Comparison of ENCODE assay signal across 10 cellular contexts in the genomic region with DNA sequence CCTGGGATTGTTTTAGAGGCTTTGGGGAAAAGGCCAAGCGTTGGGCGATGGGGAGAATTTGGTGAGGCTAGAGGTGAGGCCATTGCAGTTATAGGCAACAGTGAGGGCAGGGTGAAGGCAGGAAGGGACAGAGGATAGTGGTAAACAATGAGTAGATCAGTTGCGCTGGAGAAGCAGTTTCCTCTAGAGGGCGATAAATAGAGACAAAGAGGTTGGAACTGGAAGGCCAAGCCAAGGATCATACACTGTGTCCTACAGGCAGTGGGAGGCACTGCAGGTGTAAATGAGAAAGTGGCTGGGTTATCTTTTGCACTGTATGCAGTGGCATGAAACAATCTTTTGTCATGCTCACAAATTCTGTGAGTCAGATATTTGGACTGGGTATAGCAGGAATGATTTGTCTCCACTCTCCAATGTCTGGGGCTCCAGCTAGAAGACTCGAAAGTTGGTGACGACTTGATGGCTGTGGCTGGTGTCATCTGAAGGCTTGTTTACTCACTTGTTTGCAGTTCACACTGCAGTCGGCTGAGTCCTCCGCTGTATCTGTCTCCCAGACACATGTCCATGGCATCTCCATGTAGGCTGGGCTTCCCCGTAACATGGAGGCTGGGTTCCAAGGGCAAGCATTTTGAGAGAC.
DNase-seq lines count a peak whose midpoint lies in the region; ATAC-seq and TF ChIP-seq lines count a peak whose summit lies in the region.
"Had no signal": no experiment of that assay in that cellular context is flagged by ENCODE, and none has a peak within 500 bp of the region (broad histone marks: within the 10 kb centered on the region; RNA-seq: fewer than 3 reads in every experiment).

No MANE protein-coding gene starts in this region.

- peaks cover 5 to 10% of the 10 kb centered on the region in 2 donors for H3K27me3 Mint-ChIP-seq in natural killer cell (ENCODE audit: low read depth in 2 of 2)

- intact Hi-C loops in Panc1 (cut with micrococcal nuclease; ENCODE audit: unreplicated experiment) = no loop called here
- intact Hi-C loops in natural killer cell (cut with micrococcal nuclease) = no loop called here
- intact Hi-C loops in aorta (cut with DNase I) = loop anchor here (5.0 to 10.0 kb wide), 3 partner anchors 65 to 197 kb away; a partner anchor contains a TSS

- H3K4me1 ChIP-seq in Panc1 (ENCODE audit: control insufficient read depth, insufficient read depth, low read length) (no peaks in the 10 kb centered on the region), aorta (ENCODE audit: control insufficient read depth in 1 of 2, insufficient read depth in 2 of 2, low read length in 2 of 2) (peaks cover 0 to 1% of the 10 kb centered on the region in 2 donors)

- WGBS in aorta, 2 donors = 90 to 94% methylated on average over 9 of the region's 9 CpGs

- no peaks in the 10 kb centered on the region for H3K4me1 Mint-ChIP-seq in natural killer cell

- no TSS peak for BruUV-seq in Panc1 (replicated peaks; lab: Mats Ljungman, UMichigan)

- ATAC-seq in Panc1 = peak; percentile 85
- peak; percentile 67 to 97 (median 81) for ATAC-seq in natural killer cell
- no peak for ATAC-seq in aorta (ENCODE audit: low FRiP score)

- no peaks in the 10 kb centered on the region for H3K9me3 Mint-ChIP-seq in natural killer cell

- H3K27ac Mint-ChIP-seq in natural killer cell = no peak overlapping the region
- H3K27ac Mint-ChIP-seq: IgD-negative memory B cell had no signal

- no peak overlapping the region for H3K4me3 Mint-ChIP-seq in natural killer cell
- H3K4me3 Mint-ChIP-seq: IgD-negative memory B cell had no signal

- in situ Hi-C loops in Panc1 (cut with HindIII; ENCODE audit: low pct_unique_long_range_greater_than_20kb, low sequenced_read_pairs) = no loop called here

- H3K36me3 ChIP-seq in H7 (replicated peaks; ENCODE audit: control insufficient read depth, insufficient read depth, low read length) (no peaks in the 10 kb centered on the region), Panc1 (ENCODE audit: control insufficient read depth, insufficient read depth, low read length) (no peaks in the 10 kb centered on the region), aorta (ENCODE audit: control insufficient read depth in 1 of 2, insufficient read depth in 2 of 2, low read length in 1 of 2) (no peaks in the 10 kb centered on the region)

- no peaks in the 10 kb centered on the region for H3K36me3 Mint-ChIP-seq in natural killer cell
- H3K36me3 Mint-ChIP-seq: IgD-negative memory B cell had no signal

- no peak overlapping the region for H3K27ac ChIP-seq in Panc1 (ENCODE audit: low read length)
- no peak overlapping the region for H3K27ac ChIP-seq in aorta (ENCODE audit: low read depth in 1 of 2, low read length in 2 of 2)

- no peak overlapping the region for H3K4me3 ChIP-seq in H7 (ENCODE audit: insufficient read depth, low read depth, low read length)
- H3K4me3 ChIP-seq in Jurkat, Clone E6-1 (ENCODE audit: low read length) = no peak overlapping the region
- H3K4me3 ChIP-seq in Panc1 (ENCODE audit: low read depth in 2 of 2, low read length in 2 of 2) = no peak overlapping the region
- no peak overlapping the region for H3K4me3 ChIP-seq in choroid plexus epithelial cell (ENCODE audit: low read depth, low read length)
- H3K4me3 ChIP-seq in aorta (ENCODE audit: low read length in 2 of 2) = no peak overlapping the region
- H3K4me3 ChIP-seq: skin epidermis had no signal

- peak; percentile 71 for TF ChIP-seq CTCF in Panc1 (IDR thresholded peaks at IDR 0.05)
- TF ChIP-seq CTCF in choroid plexus epithelial cell (conservative IDR thresholded peaks at IDR 0.05; ENCODE audit: low read depth, low read length) = peak; percentile 78
- TF ChIP-seq CTCF in natural killer cell (IDR thresholded peaks at IDR 0.05) = peak; percentile 61

- DNase-seq in 8988T (peak; percentile 68), GM03348 (ENCODE audit: low spot score) (peak; percentile 41), H7 (peak; percentile 81), Panc1 (ENCODE audit: low read depth, low spot score) (peak; percentile 53), choroid plexus epithelial cell (ENCODE audit: low read depth) (peak; percentile 68), natural killer cell (no peak), aorta (no peak)
- peak; percentile 73 for DNase-seq in Jurkat, Clone E6-1 (ENCODE audit: low read depth, low spot score)

- H3K27me3 ChIP-seq in H7 (ENCODE audit: control insufficient read depth, insufficient read depth, low read length) (no peaks in the 10 kb centered on the region), Panc1 (ENCODE audit: control insufficient read depth, insufficient read depth, low read length) (no peaks in the 10 kb centered on the region), aorta (ENCODE audit: control insufficient read depth in 1 of 2, insufficient read depth in 2 of 2, low read length in 1 of 2) (no peaks in the 10 kb centered on the region)

- CTCF ChIA-PET in Panc1 (lab: Charles Lee) = no interaction called here

- H3K9me3 ChIP-seq in Panc1 (ENCODE audit: control insufficient read depth, insufficient read depth, low read depth, low read length) (no peaks in the 10 kb centered on the region), aorta (ENCODE audit: control insufficient read depth, low read length) (no peaks in the 10 kb centered on the region)

- POLR2A ChIA-PET in Panc1 (lab: Charles Lee) = no interaction called here

Comparison
In these comparisons a context has a peak if more than half of its experiments do, and no peak if none do; other contexts are left out.
1. DNase-seq: peak in 8988T (single experiment), GM03348 (single experiment), H7 (single experiment), Jurkat, Clone E6-1 (single experiment), Panc1 (single experiment) and choroid plexus epithelial cell (single experiment); none in natural killer cell (single experiment) and aorta (0 of 2).
2. intact Hi-C loops: an anchor here in aorta (5.0 to 10.0 kb wide); none called in Panc1 and natural killer cell.
3. Peak in every context shown above with its lines, with median percentiles within 50 percentile points of each other: CTCF ChIP-seq.